Comparison of ENCODE assay signal across 8 cellular contexts in genomic region chr1:166839600-166840308, GRCh38. TPM values are rescaled to one million over a fixed set of nuclear protein-coding genes. Genes with fewer than 3 reads are reported as not detected.
DNase-seq lines count a peak whose midpoint lies in the region; ATAC-seq and TF ChIP-seq lines count a peak whose summit lies in the region.

No MANE protein-coding gene starts in this region.

- intact Hi-C loops in A673 (cut with micrococcal nuclease; ENCODE audit: unreplicated experiment): no loop called here

- peak overlapping the region; percentile 81 for H3K27ac ChIP-seq in A673 (ENCODE audit: low read depth, low read length, poor library complexity, severe bottlenecking)

- CTCF ChIA-PET in A673 (lab: Charles Lee): no interaction called here
- CTCF ChIA-PET in activated CD4-positive, alpha-beta memory T cell treated with anti-CD3 and anti-CD28 coated beads, Interleukin-2, amount 10 ng/mL, durations not matched to agents 7 days and 5 days (lab: Charles Lee): interaction anchor here (0.6 to 2.4 kb wide), 7 partner anchors 36 to 381 kb away, joined by 3 to 9 read pairs (median 5); partner anchors contain the start of genes POU2F1 and TADA1

- H3K36me3 Mint-ChIP-seq in activated CD4-positive, alpha-beta memory T cell treated with anti-CD3 and anti-CD28 coated beads, Interleukin-2, amount 10 ng/mL, durations not matched to agents 7 days and 5 days (ENCODE audit: low read depth): peaks cover 41% of the 10 kb centered on the region
- peaks cover 14% of the 10 kb centered on the region for H3K36me3 Mint-ChIP-seq in effector memory CD8-positive, alpha-beta T cell (ENCODE audit: insufficient read depth)

- H3K4me1 Mint-ChIP-seq in activated CD4-positive, alpha-beta memory T cell treated with anti-CD3 and anti-CD28 coated beads, Interleukin-2, amount 10 ng/mL, durations not matched to agents 7 days and 5 days: peaks cover 46% of the 10 kb centered on the region
- H3K4me1 Mint-ChIP-seq in effector memory CD8-positive, alpha-beta T cell (ENCODE audit: low read depth in 2 of 2): peaks cover 32 to 35% of the 10 kb centered on the region in 2 donors

- H3K27ac Mint-ChIP-seq in activated CD4-positive, alpha-beta memory T cell treated with anti-CD3 and anti-CD28 coated beads, Interleukin-2, amount 10 ng/mL, durations not matched to agents 7 days and 5 days: peak overlapping the region; percentile 73
- peak overlapping the region; percentile 90 to 95 for H3K27ac Mint-ChIP-seq in effector memory CD8-positive, alpha-beta T cell

- BruUV-seq in A673 (replicated peaks; lab: Mats Ljungman, UMichigan): no TSS peak

- POLR2A ChIA-PET in A673 (lab: Charles Lee; ENCODE audit: low non-redundant PET): no interaction called here
- POLR2A ChIA-PET in activated CD4-positive, alpha-beta memory T cell treated with anti-CD3 and anti-CD28 coated beads, Interleukin-2, amount 10 ng/mL, durations not matched to agents 7 days and 5 days (lab: Charles Lee): interaction anchor here (0.7 to 3.9 kb wide), 15 partner anchors 9 to 1097 kb away, joined by 3 to 30 read pairs (median 6); partner anchors contain the start of genes MPC2, POU2F1, TADA1 and TMCO1

- peaks cover 2% of the 10 kb centered on the region for H3K27me3 Mint-ChIP-seq in activated CD4-positive, alpha-beta memory T cell treated with anti-CD3 and anti-CD28 coated beads, Interleukin-2, amount 10 ng/mL, durations not matched to agents 7 days and 5 days
- H3K27me3 Mint-ChIP-seq in effector memory CD8-positive, alpha-beta T cell: no peaks in the 10 kb centered on the region

- peaks cover 3% of the 10 kb centered on the region for H3K27me3 ChIP-seq in A673 (replicated peaks; ENCODE audit: insufficient read depth, low read depth, low read length, poor library complexity)

- DNase-seq in A673 (ENCODE audit: low spot score) (peak; percentile 59), NCI-H345 treated with DMSO at 0.1 percent for 48 hours (lab: John Stamatoyannopoulos, UW; ENCODE audit: unreplicated experiment) (peak; percentile 33), midbrain (lab: John Stamatoyannopoulos, UW) (peak; percentile 29)
- peak; percentile 59 for DNase-seq in activated CD4-positive, alpha-beta memory T cell treated with anti-CD3 and anti-CD28 coated beads, Interleukin-2, amount 10 ng/mL, durations not matched to agents 7 days and 5 days
- DNase-seq in effector memory CD8-positive, alpha-beta T cell: peak; percentile 41 to 47 (median 45)
- DNase-seq in stimulated activated CD8-positive, alpha-beta memory T cell treated with anti-CD3 and anti-CD28 coated beads, Interleukin-15, amount 100 ng/mL, for 48 hours (ENCODE audit: low read depth in 2 of 2): peak; percentile 32 to 47

- H3K9me3 ChIP-seq in A673 (ENCODE audit: low read depth, low read length, poor library complexity, severe bottlenecking): no peaks in the 10 kb centered on the region

- H3K9me3 Mint-ChIP-seq in activated CD4-positive, alpha-beta memory T cell treated with anti-CD3 and anti-CD28 coated beads, Interleukin-2, amount 10 ng/mL, durations not matched to agents 7 days and 5 days: no peaks in the 10 kb centered on the region
- no peaks in the 10 kb centered on the region for H3K9me3 Mint-ChIP-seq in effector memory CD8-positive, alpha-beta T cell

- ATAC-seq in GM18502 (IDR thresholded peaks at IDR 0.05; ENCODE audit: poor library complexity, unreplicated experiment) (peak; percentile 38), HG02981 (IDR thresholded peaks at IDR 0.05; ENCODE audit: unreplicated experiment) (peak; percentile 33)
- peak; percentile 61 for ATAC-seq in effector memory CD8-positive, alpha-beta T cell (replicated peaks)

- peaks cover 10% of the 10 kb centered on the region for H3K4me1 ChIP-seq in A673 (ENCODE audit: insufficient read depth, low read length, poor library complexity, severe bottlenecking)

- TF ChIP-seq CTCF in A673 (conservative IDR thresholded peaks at IDR 0.05; ENCODE audit: low read depth, low read length): no peak; the same call in 1 of the 2 replicates

- H3K4me3 Mint-ChIP-seq in activated CD4-positive, alpha-beta memory T cell treated with anti-CD3 and anti-CD28 coated beads, Interleukin-2, amount 10 ng/mL, durations not matched to agents 7 days and 5 days: peak overlapping the region; percentile 82
- peak overlapping the region; percentile 85 to 87 for H3K4me3 Mint-ChIP-seq in effector memory CD8-positive, alpha-beta T cell

- H3K4me3 ChIP-seq in A673 (ENCODE audit: low read depth, low read length, poor library complexity, severe bottlenecking): peak overlapping the region; percentile 58

- H3K36me3 ChIP-seq in A673 (ENCODE audit: insufficient read depth, low read length, poor library complexity, severe bottlenecking): peaks cover 43% of the 10 kb centered on the region

RNA-seq across cellular contexts. Expression of gene POGK, which starts 0.5 kb away (rescaled TPM):
- 37.3 and 44.1 TPM in 2 replicates for total RNA-seq in A673 (2021)
- total RNA-seq in activated CD4-positive, alpha-beta memory T cell treated with anti-CD3 and anti-CD28 coated beads, Interleukin-2, amount 10 ng/mL, durations not matched to agents 7 days and 5 days: 10 to 100 TPM; 34.4 to 36.5 TPM

RNA-seq across cellular contexts. Expression of gene TADA1, which starts 36.3 kb away (rescaled TPM):
- total RNA-seq in A673 (2021): 15.2 and 17.8 TPM in 2 replicates
- 10 to 100 TPM; 17.0 to 17.9 TPM for total RNA-seq in activated CD4-positive, alpha-beta memory T cell treated with anti-CD3 and anti-CD28 coated beads, Interleukin-2, amount 10 ng/mL, durations not matched to agents 7 days and 5 days

Comparison
In these comparisons a context has a peak if more than half of its experiments do, and no peak if none do; other contexts are left out.
1. Peak in every context shown above with its lines: DNase-seq, ATAC-seq, H3K4me3 ChIP-seq and H3K27ac ChIP-seq.